Comparison of ENCODE assay signal across 1 cellular context in the genomic region with DNA sequence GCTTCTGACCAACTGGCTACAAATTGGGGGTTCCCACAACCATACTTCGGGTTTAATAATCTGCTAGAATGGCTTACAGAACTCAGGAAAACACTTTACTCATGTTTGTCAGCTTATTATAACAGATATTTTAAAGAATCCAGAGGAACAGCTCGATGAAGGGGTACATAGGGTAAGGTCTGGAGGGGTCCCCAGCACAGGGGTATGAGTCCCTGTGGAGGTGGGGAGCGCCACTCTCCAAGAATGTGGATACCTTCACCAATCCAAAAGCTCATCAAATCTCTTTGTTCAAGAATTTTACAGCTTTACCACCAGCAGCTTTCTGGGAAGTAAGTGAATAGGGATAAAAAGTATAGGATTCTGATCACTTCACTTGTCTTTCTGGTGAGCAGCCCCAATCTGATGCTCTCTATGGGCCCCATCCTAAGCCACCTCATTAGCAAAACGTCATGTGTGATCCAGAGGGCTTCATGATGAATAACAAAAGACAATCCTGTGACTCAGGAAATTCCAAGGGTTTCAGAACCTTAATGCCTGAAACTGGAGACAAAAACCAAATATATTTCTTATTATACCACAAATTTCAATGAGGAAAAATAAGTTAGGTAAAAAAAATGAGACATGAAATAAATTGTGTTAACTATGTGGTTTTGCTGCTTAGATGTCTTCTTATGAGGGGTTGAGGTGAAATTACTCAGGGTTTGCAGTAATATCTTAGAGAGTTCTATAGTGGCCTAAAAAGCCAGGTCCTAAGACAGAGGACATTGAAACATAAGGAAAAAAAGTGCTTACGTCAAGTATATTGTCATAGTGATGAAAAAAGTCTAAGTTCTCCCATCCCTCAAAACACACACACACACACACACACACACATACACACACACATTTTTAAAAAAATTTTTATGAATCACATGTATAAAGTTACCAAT.
A peak's percentile ranks its signal among the peaks of the same experiment; 100 is the strongest.
TF ChIP-seq lines count a peak whose summit lies in the region.

No MANE protein-coding gene starts in this region.

TF ChIP-seq in H1, 55 proteins besides CTCF, POLR2A, EP300 and RAD21 (continued from another document):
- TF ChIP-seq, protein P1, sequence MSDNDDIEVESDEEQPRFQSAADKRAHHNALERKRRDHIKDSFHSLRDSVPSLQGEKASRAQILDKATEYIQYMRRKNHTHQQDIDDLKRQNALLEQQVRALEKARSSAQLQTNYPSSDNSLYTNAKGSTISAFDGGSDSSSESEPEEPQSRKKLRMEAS (IDR thresholded peaks at IDR 0.05), result no peak
- TF ChIP-seq JUND (IDR thresholded peaks at IDR 0.05; ENCODE audit: low read length) (peak; percentile 79), SAP30 (IDR thresholded peaks at IDR 0.05; ENCODE audit: insufficient read depth, insufficient replicate concordance, low read length) (no peak), MAFK (IDR thresholded peaks at IDR 0.05; ENCODE audit: low read depth, low read length) (peak; percentile 27; the same call in 1 of the 2 replicates), SP2 (IDR thresholded peaks at IDR 0.05; ENCODE audit: low read length) (no peak)
